Comparison of ENCODE assay signal across 22 cellular contexts in the genomic region with DNA sequence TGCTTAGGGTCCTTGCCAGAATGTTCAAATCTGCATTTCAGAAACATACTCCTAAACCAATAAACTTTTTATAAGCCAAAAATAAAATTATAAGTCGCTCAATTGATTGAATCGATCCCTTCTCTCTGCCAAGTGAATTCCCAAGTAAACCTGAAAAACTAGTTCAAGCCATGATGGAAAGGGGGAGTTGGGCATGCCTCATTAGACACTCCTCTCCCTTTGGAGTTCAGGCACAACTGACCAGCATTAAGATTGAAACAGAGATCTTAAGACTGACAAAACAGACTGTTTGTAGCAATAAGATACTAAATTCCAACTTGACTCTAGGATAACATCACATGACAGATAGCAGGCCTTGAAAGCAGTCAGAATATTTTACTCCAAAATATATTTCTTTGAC.
"Had no signal": no experiment of that assay in that cellular context is flagged by ENCODE, and none has a peak within 500 bp of the region (broad histone marks: within the 10 kb centered on the region; RNA-seq: fewer than 3 reads in every experiment).

No MANE protein-coding gene starts in this region.

- H2AFZ ChIP-seq: hepatocyte had no signal

- DNase-seq: dermis blood vessel endothelial cell; dorsolateral prefrontal cortex; effector CD4-positive, alpha-beta T cell; effector memory CD4-positive, alpha-beta T cell; foreskin keratinocyte; heart left ventricle; hypothalamus; immature natural killer cell; islet precursor cell; kidney; kidney glomerular epithelial cell; left colon; left lung; left ventricle myocardium superior; lower lobe of right lung; mesenchymal stem cell; mucosa of descending colon had no signal

- H3K9me3 ChIP-seq: esophagus muscularis mucosa, gastroesophageal sphincter, heart left ventricle, left lung, lower lobe of right lung, mucosa of descending colon had no signal

- H3K36me3 Mint-ChIP-seq: mesothelial cell of epicardium had no signal

- H3K27me3 ChIP-seq: dorsolateral prefrontal cortex, hepatocyte, left lung had no signal

- H3K4me2 ChIP-seq: hepatocyte had no signal

- H3K9me3 Mint-ChIP-seq: immature natural killer cell, mesothelial cell of epicardium had no signal

- H3K36me3 ChIP-seq: esophagus muscularis mucosa, gastroesophageal sphincter, heart left ventricle, left lung, lower lobe of right lung had no signal

- H3K79me2 ChIP-seq: hepatocyte had no signal

- H3K4me3 Mint-ChIP-seq: immature natural killer cell, mesothelial cell of epicardium had no signal

- H3K4me3 ChIP-seq: coronary artery, dorsolateral prefrontal cortex, esophagus muscularis mucosa, gastroesophageal sphincter, heart left ventricle, hepatocyte, left lung, lower lobe of right lung, mucosa of descending colon had no signal

- H3K4me1 ChIP-seq: esophagus muscularis mucosa, foreskin keratinocyte, gastroesophageal sphincter, left lung had no signal

- H3K27ac ChIP-seq: coronary artery, dorsolateral prefrontal cortex, esophagus muscularis mucosa, foreskin keratinocyte, gastroesophageal sphincter, heart left ventricle, hepatocyte, left lung, lower lobe of right lung had no signal
